32 cellular contexts compared by ENCODE assay signal in the genomic region with DNA sequence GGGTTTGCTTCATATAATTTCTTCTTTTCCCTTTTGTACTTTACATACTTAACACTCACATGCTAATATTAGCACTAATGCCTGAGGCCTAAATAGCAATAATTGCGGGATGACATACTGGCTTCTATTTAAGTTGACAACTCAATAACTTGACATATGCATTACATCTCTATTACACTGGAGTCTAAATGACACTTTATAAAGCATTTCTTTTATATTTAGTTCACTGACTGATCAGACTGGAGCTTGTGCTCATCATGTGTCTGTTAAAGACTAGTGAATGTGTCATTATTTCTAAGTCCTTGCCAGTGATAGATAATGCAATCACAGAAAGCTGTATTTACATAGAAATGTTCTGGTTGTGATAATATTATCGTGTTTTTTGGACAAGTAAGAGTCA.
"Had no signal": no experiment of that assay in that cellular context is flagged by ENCODE, and none has a peak within 500 bp of the region (broad histone marks: within the 10 kb centered on the region; RNA-seq: fewer than 3 reads in every experiment).

No MANE protein-coding gene starts in this region.

- H3K4me3 ChIP-seq: adrenal gland, MG63, Peyer's patch had no signal

- H3K4me1 ChIP-seq: adrenal gland, Peyer's patch had no signal

- H3K36me3 Mint-ChIP-seq: activated naive CD4-positive, alpha-beta T cell treated with anti-CD3 and anti-CD28 coated beads, Interleukin-2, amount 50 U/mL, for 72 hours; brain; IgD-negative memory B cell had no signal

- H3K27me3 Mint-ChIP-seq: activated CD4-positive, alpha-beta T cell treated with anti-CD3 and anti-CD28 coated beads for 36 hours; activated CD4-positive, alpha-beta T cell treated with anti-CD3 and anti-CD28 coated beads, Interleukin-2, amount 10 ng/mL, durations not matched to agents 7 days and 5 days; activated T-cell treated with anti-CD3 and anti-CD28 coated beads, Interleukin-2, amount 50 U/mL, for 24 hours; brain; IgD-negative memory B cell had no signal

- H3K9me3 ChIP-seq: adrenal gland, MG63, Peyer's patch had no signal

- H3K9me3 Mint-ChIP-seq: activated CD4-positive, alpha-beta T cell treated with anti-CD3 and anti-CD28 coated beads, Interleukin-2, amount 10 ng/mL, durations not matched to agents 7 days and 5 days; activated naive CD4-positive, alpha-beta T cell treated with anti-CD3 and anti-CD28 coated beads for 36 hours; activated naive CD4-positive, alpha-beta T cell treated with anti-CD3 and anti-CD28 coated beads, Interleukin-2, amount 50 U/mL, for 72 hours; activated T-cell treated with anti-CD3 and anti-CD28 coated beads, Interleukin-2, amount 50 U/mL, for 24 hours; brain; T-helper 1 cell treated with Interleukin-12 subunit alpha and Interleukin-12 subunit beta and Interleukin-4 antibody, amounts not matched to agents 30 μg/mL and 1 μg/mL, for 36 hours; T-helper 2 cell treated with Interferon-gamma antibody and Interleukin-4, amounts not matched to agents 5 μg/mL and 100 μg/mL, for 36 hours had no signal

- DNase-seq: activated CD4-positive, alpha-beta T cell treated with anti-CD3 and anti-CD28 coated beads for 36 hours; activated CD4-positive, alpha-beta T cell treated with anti-CD3 and anti-CD28 coated beads, Interleukin-2, amount 10 ng/mL, durations not matched to agents 7 days and 5 days; activated CD4-positive, alpha-beta T cell treated with anti-CD3 and anti-CD28 coated beads, Interleukin-2, amount 50 U/mL, for 48 hours; activated CD8-positive, alpha-beta T cell treated with anti-CD3 and anti-CD28 coated beads, Interleukin-2, amount 10 ng/mL, durations not matched to agents 7 days and 5 days; activated gamma-delta T cell treated with Interleukin-2 at 50 U/mL for 16 hours; activated naive CD4-positive, alpha-beta T cell treated with anti-CD3 and anti-CD28 coated beads for 36 hours; activated T-cell treated with anti-CD3 and anti-CD28 coated beads, Interleukin-2, amount 50 U/mL, for 24 hours; adrenal gland; caudate nucleus; cerebellar nuclear complex; Kasumi-1; KG1; MG63; NCI-H1092; NCI-H1436; NCI-H1694; NCI-H2029; NCI-H226; NCI-H446 treated with DMSO at 0.1 percent for 48 hours; NCI-H524; NCI-H69; NK-92 treated with Interleukin-12 subunit alpha and Interleukin-12 subunit beta, amount 100 ng/mL, for 24 hours; PC-3; Peyer's patch; SIG-M5 had no signal

- H3K4me3 Mint-ChIP-seq: activated CD4-positive, alpha-beta T cell treated with anti-CD3 and anti-CD28 coated beads for 36 hours; activated CD4-positive, alpha-beta T cell treated with anti-CD3 and anti-CD28 coated beads, Interleukin-2, amount 10 ng/mL, durations not matched to agents 7 days and 5 days; activated CD8-positive, alpha-beta T cell treated with anti-CD3 and anti-CD28 coated beads, Interleukin-2, amount 10 ng/mL, durations not matched to agents 7 days and 5 days; activated naive CD4-positive, alpha-beta T cell treated with anti-CD3 and anti-CD28 coated beads for 36 hours; activated T-cell treated with anti-CD3 and anti-CD28 coated beads, Interleukin-2, amount 50 U/mL, for 24 hours; brain; IgD-negative memory B cell; T-helper 1 cell treated with Interleukin-12 subunit alpha and Interleukin-12 subunit beta and Interleukin-4 antibody, amounts not matched to agents 30 μg/mL and 1 μg/mL, for 36 hours; T-helper 2 cell treated with Interferon-gamma antibody and Interleukin-4, amounts not matched to agents 5 μg/mL and 100 μg/mL, for 36 hours had no signal

- H3K36me3 ChIP-seq: adrenal gland, MG63, Peyer's patch had no signal

- H3K27ac Mint-ChIP-seq: activated CD4-positive, alpha-beta T cell treated with anti-CD3 and anti-CD28 coated beads for 36 hours; activated CD4-positive, alpha-beta T cell treated with anti-CD3 and anti-CD28 coated beads, Interleukin-2, amount 10 ng/mL, durations not matched to agents 7 days and 5 days; activated CD8-positive, alpha-beta T cell treated with anti-CD3 and anti-CD28 coated beads, Interleukin-2, amount 10 ng/mL, durations not matched to agents 7 days and 5 days; activated naive CD4-positive, alpha-beta T cell treated with anti-CD3 and anti-CD28 coated beads for 36 hours; activated naive CD4-positive, alpha-beta T cell treated with anti-CD3 and anti-CD28 coated beads, Interleukin-2, amount 50 U/mL, for 72 hours; activated T-cell treated with anti-CD3 and anti-CD28 coated beads, Interleukin-2, amount 50 U/mL, for 24 hours; IgD-negative memory B cell; T-helper 1 cell treated with Interleukin-12 subunit alpha and Interleukin-12 subunit beta and Interleukin-4 antibody, amounts not matched to agents 30 μg/mL and 1 μg/mL, for 36 hours; T-helper 2 cell treated with Interferon-gamma antibody and Interleukin-4, amounts not matched to agents 5 μg/mL and 100 μg/mL, for 36 hours had no signal

- H3K27ac ChIP-seq: adrenal gland, Peyer's patch, RWPE1 had no signal

- H3K27me3 ChIP-seq: adrenal gland, MG63, Peyer's patch had no signal

- H3K4me1 Mint-ChIP-seq: activated CD4-positive, alpha-beta T cell treated with anti-CD3 and anti-CD28 coated beads for 36 hours; activated CD4-positive, alpha-beta T cell treated with anti-CD3 and anti-CD28 coated beads, Interleukin-2, amount 10 ng/mL, durations not matched to agents 7 days and 5 days; IgD-negative memory B cell had no signal

- ATAC-seq: activated CD4-positive, alpha-beta T cell treated with anti-CD3 and anti-CD28 coated beads for 36 hours; activated CD8-positive, alpha-beta T cell treated with anti-CD3 and anti-CD28 coated beads, Interleukin-2, amount 10 ng/mL, durations not matched to agents 7 days and 5 days; activated naive CD4-positive, alpha-beta T cell treated with anti-CD3 and anti-CD28 coated beads, Interleukin-2, amount 50 U/mL, for 72 hours; PC-3; Right ventricle myocardium inferior had no signal
